8 cellular contexts compared by ENCODE assay signal in genomic region chr19:19554074-19555023, GRCh38. TPM values are rescaled to one million over a fixed set of nuclear protein-coding genes. Genes with fewer than 3 reads are reported as not detected.
DNase-seq lines count a peak whose midpoint lies in the region; ATAC-seq, FAIRE-seq and TF ChIP-seq lines count a peak whose summit lies in the region.

No MANE protein-coding gene starts in this region.

- H3K27me3 ChIP-seq in BE2C: no peaks in the 10 kb centered on the region
- peaks cover 3% of the 10 kb centered on the region for H3K27me3 ChIP-seq in bronchial epithelial cell (ENCODE audit: control insufficient read depth, insufficient read depth, low read length)
- H3K27me3 ChIP-seq in lung (ENCODE audit: control insufficient read depth, insufficient read depth): peaks cover 4% of the 10 kb centered on the region

- H3K4me3 ChIP-seq in BE2C (ENCODE audit: low read depth, low read length) (no peak overlapping the region), bronchial epithelial cell (ENCODE audit: low read depth, low read length) (no peak overlapping the region), lung (no peak overlapping the region)

- H3K4me3 Mint-ChIP-seq in WTC11: no peak overlapping the region

- no peaks in the 10 kb centered on the region for H3K36me3 Mint-ChIP-seq in WTC11

- ATAC-seq in WTC11: peak; percentile 86
- ATAC-seq in lung (ENCODE audit: insufficient read depth, low FRiP score): no peak
- ATAC-seq in GM21381 (IDR thresholded peaks at IDR 0.05; ENCODE audit: unreplicated experiment): no peak
- ATAC-seq in HG03039 (IDR thresholded peaks at IDR 0.05; ENCODE audit: unreplicated experiment): no peak

- POLR2A ChIA-PET in WTC11 (lab: Charles Lee): interaction anchor here (0.6 to 1.1 kb wide), 4 partner anchors 22 to 396 kb away, joined by 3 to 6 read pairs (median 4); partner anchors contain the start of gene GMIP

- no peaks in the 10 kb centered on the region for H3K9me3 Mint-ChIP-seq in WTC11

- TF ChIP-seq CTCF in BE2C (IDR thresholded peaks at IDR 0.05; ENCODE audit: low read depth, low read length) (peak; percentile 59), WTC11 (IDR thresholded peaks at IDR 0.05) (peak; percentile 86), bronchial epithelial cell (IDR thresholded peaks at IDR 0.05; ENCODE audit: insufficient read depth, low read length, severe bottlenecking) (peak; percentile 81), lung (IDR thresholded peaks at IDR 0.05; ENCODE audit: control extremely low read depth, extremely low read depth) (peak; percentile 23)

- H3K4me1 Mint-ChIP-seq in WTC11: 0 out of 2 replicates have a peak, but pooled peaks cover 4% of the 10 kb centered on the region

- H3K27ac ChIP-seq in lung (ENCODE audit: low read depth in 1 of 2, low read length in 1 of 2): no peak overlapping the region

- H3K4me1 ChIP-seq in BE2C (no peaks in the 10 kb centered on the region), lung (ENCODE audit: control insufficient read depth in 2 of 2, insufficient read depth in 2 of 2, low read length in 2 of 2) (no peaks in the 10 kb centered on the region)

- FAIRE-seq in bronchial epithelial cell (lab: Jason Lieb, UNC): no peak

- no peaks in the 10 kb centered on the region for H3K27me3 Mint-ChIP-seq in WTC11 (ENCODE audit: low read depth)

- no peak overlapping the region for H3K27ac Mint-ChIP-seq in WTC11

- H3K9me3 ChIP-seq in BE2C (no peaks in the 10 kb centered on the region), lung (ENCODE audit: control insufficient read depth in 2 of 2, insufficient read depth in 1 of 2, low read length in 1 of 2) (peaks cover 0 to 2% of the 10 kb centered on the region in 2 donors)

- no peaks in the 10 kb centered on the region for H3K36me3 ChIP-seq in BE2C
- H3K36me3 ChIP-seq in bronchial epithelial cell (ENCODE audit: control insufficient read depth, insufficient read depth, low read length): no peaks in the 10 kb centered on the region
- H3K36me3 ChIP-seq in lung (ENCODE audit: control insufficient read depth in 2 of 2, insufficient read depth in 2 of 2, low read length in 2 of 2): no peaks in the 10 kb centered on the region

- 67 to 68% methylated on average over 34 of the region's 34 CpGs for WGBS in lung, 2 donors

- CTCF ChIA-PET in WTC11 (lab: Charles Lee): interaction anchor here (0.6 to 9.9 kb wide), 59 partner anchors 8 to 405 kb away, joined by 3 to 408 read pairs (median 5); partner anchors contain the start of genes CILP2, GATAD2A, GMIP and LPAR2

- DNase-seq in BE2C (no peak), HuH-7 (ENCODE audit: low spot score) (peak; percentile 81), WTC11 (ENCODE audit: low spot score) (peak; percentile 84), bronchial epithelial cell (ENCODE audit: low read depth) (no peak), lung (ENCODE audit: low spot score) (peak; percentile 53)
- peak; percentile 22 to 41 for DNase-seq in stimulated activated CD8-positive, alpha-beta memory T cell treated with anti-CD3 and anti-CD28 coated beads, Interleukin-7, amount 100 ng/mL, for 4 hours (ENCODE audit: low read depth in 2 of 2)

TF ChIP-seq in WTC11, 78 proteins besides CTCF, POLR2A, EP300 and RAD21 (continues in another document):
- TF ChIP-seq USF2 (CRISPR knock-in tag; IDR thresholded peaks at IDR 0.05) (no peak), ZBTB21 (CRISPR knock-in tag; IDR thresholded peaks at IDR 0.05; ENCODE audit: borderline replicate concordance) (no peak), NR2C2 (CRISPR knock-in tag; IDR thresholded peaks at IDR 0.05) (no peak), ZNF425 (CRISPR knock-in tag; conservative IDR thresholded peaks at IDR 0.05) (no peak), HMGXB4 (CRISPR knock-in tag; IDR thresholded peaks at IDR 0.05) (0 out of 2 replicates have a peak, but pooled peaks have one; percentile 21), HMGA2 (CRISPR knock-in tag; IDR thresholded peaks at IDR 0.05) (no peak), MXD4 (CRISPR knock-in tag; IDR thresholded peaks at IDR 0.05; ENCODE audit: borderline replicate concordance) (no peak), SMAD4 (CRISPR knock-in tag; IDR thresholded peaks at IDR 0.05) (no peak; the same call in 1 of the 2 replicates), TEAD1 (CRISPR knock-in tag; IDR thresholded peaks at IDR 0.05) (0 out of 2 replicates have a peak, but pooled peaks have one; percentile 26), ZNF671 (CRISPR knock-in tag; IDR thresholded peaks at IDR 0.05) (no peak), ZNF317 (CRISPR knock-in tag; IDR thresholded peaks at IDR 0.05; ENCODE audit: borderline replicate concordance, low read depth) (no peak), GTF2I (CRISPR knock-in tag; conservative IDR thresholded peaks at IDR 0.05) (0 out of 2 replicates have a peak, but pooled peaks have one; percentile 34), FOXP4 (CRISPR knock-in tag; IDR thresholded peaks at IDR 0.05) (no peak)

RNA-seq across cellular contexts. Expression of gene CILP2, which starts 16.3 kb away (rescaled TPM):
- polyA plus RNA-seq in BE2C (2012; ENCODE audit: insufficient read depth, insufficient read length, low read depth): not detected
- total RNA-seq in WTC11 (2021) (7.9 to 10.6 TPM (median 10.1 TPM) in 3 replicates), bronchial epithelial cell (under 0.01 and 0.13 TPM in 2 replicates), lung (under 1 TPM; 0.31 to 0.68 TPM)
- under 1 TPM; 0.06 to 0.46 TPM for polyA plus RNA-seq in lung

RNA-seq across cellular contexts. Expression of gene YJEFN3, which starts 25.6 kb away (rescaled TPM):
- polyA plus RNA-seq in BE2C (2012; ENCODE audit: insufficient read depth, insufficient read length, low read depth): 2.4 TPM
- total RNA-seq in WTC11 (2021) (10.2 to 11.9 TPM (median 11.1 TPM) in 3 replicates), bronchial epithelial cell (0.38 and 0.79 TPM in 2 replicates), lung (1 to 10 TPM in 1 of 2 donors, under 1 TPM in 1; 0.77 to 4.7 TPM)
- polyA plus RNA-seq in lung: 1 to 10 TPM; 3.6 to 3.9 TPM

RNA-seq across cellular contexts. Expression of gene NDUFA13, which starts 38.3 kb away (rescaled TPM):
- polyA plus RNA-seq in BE2C (2012; ENCODE audit: insufficient read depth, insufficient read length, low read depth): 1,465 TPM
- total RNA-seq in WTC11 (2021) (519 to 568 TPM (median 552 TPM) in 3 replicates), bronchial epithelial cell (182 and 374 TPM in 2 replicates), lung (100 to 1,000 TPM in 1 of 2 donors, 10 to 100 TPM in 1; 63.7 to 320 TPM)
- polyA plus RNA-seq in lung: 100 to 1,000 TPM; 301 to 360 TPM

RNA-seq across cellular contexts. Expression of gene TSSK6, which starts 39.0 kb away (rescaled TPM):
- polyA plus RNA-seq in BE2C (2012; ENCODE audit: insufficient read depth, insufficient read length, low read depth): 1.5 TPM
- 4.7 to 7.8 TPM (median 7.7 TPM) in 3 replicates for total RNA-seq in WTC11 (2021)
- 3.2 and 4.9 TPM in 2 replicates for total RNA-seq in bronchial epithelial cell
- 1 to 10 TPM; 2.3 to 3.1 TPM for total RNA-seq in lung
- 1 to 10 TPM in 1 of 2 donors, under 1 TPM in 1; 0.89 to 1.7 TPM for polyA plus RNA-seq in lung

Comparison
In these comparisons a context has a peak if more than half of its experiments do, and no peak if none do; other contexts are left out.
1. DNase-seq: peak in HuH-7 (single experiment), WTC11 (single experiment), lung (single experiment) and stimulated activated CD8-positive, alpha-beta memory T cell treated with anti-CD3 and anti-CD28 coated beads, Interleukin-7, amount 100 ng/mL, for 4 hours (2 of 2); none in BE2C (single experiment) and bronchial epithelial cell (single experiment).
2. CTCF ChIP-seq: peak in every context shown above with its lines; median percentile 86 in WTC11; 81 in bronchial epithelial cell; 59 in BE2C; 23 in lung.